1 cellular context compared by ENCODE assay signal in the genomic region with DNA sequence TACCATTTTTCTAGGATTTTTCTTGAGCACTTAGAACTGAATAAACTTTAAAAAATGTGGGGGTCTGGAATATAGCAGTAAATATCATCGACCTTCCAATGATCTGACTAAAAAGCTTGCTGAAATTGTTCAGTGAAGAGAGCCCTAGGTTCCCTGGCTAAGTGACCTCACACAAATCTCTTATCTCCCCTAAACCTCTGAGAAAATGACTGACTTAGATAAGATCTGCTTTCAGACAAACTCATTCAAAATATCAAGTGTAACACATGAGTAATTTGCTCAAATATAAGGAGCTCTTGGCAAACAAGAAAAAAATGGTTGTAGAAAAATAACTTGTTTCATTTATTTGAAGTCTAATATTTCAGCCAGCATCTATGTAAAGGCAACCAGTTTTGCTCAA.
A peak's percentile ranks its signal among the peaks of the same experiment; 100 is the strongest.
TF ChIP-seq lines count a peak whose summit lies in the region.

No MANE protein-coding gene starts in this region.

TF ChIP-seq in SK-N-SH, 30 proteins besides CTCF, POLR2A, EP300 and RAD21 (continued from another document):
- TF ChIP-seq TCF12 (IDR thresholded peaks at IDR 0.05) (peak; percentile 37), JUND (IDR thresholded peaks at IDR 0.05) (0 out of 2 replicates have a peak, but pooled peaks have one; percentile 31), TEAD4 (IDR thresholded peaks at IDR 0.05; ENCODE audit: borderline replicate concordance, insufficient read depth) (0 out of 2 replicates have a peak, but pooled peaks have one; percentile 12), MEF2A (IDR thresholded peaks at IDR 0.05; ENCODE audit: borderline replicate concordance, low read depth) (no peak), RCOR1 (IDR thresholded peaks at IDR 0.05; ENCODE audit: low read length) (no peak), SIN3A (IDR thresholded peaks at IDR 0.05; ENCODE audit: borderline replicate concordance, low read depth, low read length) (no peak), YY1 (IDR thresholded peaks at IDR 0.05; ENCODE audit: low read depth) (no peak), MAX (IDR thresholded peaks at IDR 0.05; ENCODE audit: low read depth) (no peak), IRF3 (IDR thresholded peaks at IDR 0.05; ENCODE audit: low read depth, low read length) (no peak), FOXJ3 (CRISPR knock-in tag; IDR thresholded peaks at IDR 0.05) (no peak), ZBTB33 (IDR thresholded peaks at IDR 0.05; ENCODE audit: borderline replicate concordance, low read depth) (no peak), POLR2AphosphoS5 (IDR thresholded peaks at IDR 0.05; ENCODE audit: low read depth, low read length) (no peak), FOXM1 (IDR thresholded peaks at IDR 0.05; ENCODE audit: low read depth) (no peak), GABPA (IDR thresholded peaks at IDR 0.05; ENCODE audit: low read depth) (no peak), TAF1 (IDR thresholded peaks at IDR 0.05; ENCODE audit: borderline replicate concordance, low read depth, low read length) (no peak), FOSL2 (IDR thresholded peaks at IDR 0.05; ENCODE audit: borderline replicate concordance, low read depth) (peak; percentile 12; the same call in 1 of the 2 replicates), EZH2phosphoT487 (IDR thresholded peaks at IDR 0.05; ENCODE audit: borderline replicate concordance, low read depth) (no peak), RXRA (IDR thresholded peaks at IDR 0.05; ENCODE audit: borderline replicate concordance, low read depth) (no peak), RFX5 (IDR thresholded peaks at IDR 0.05; ENCODE audit: low read length) (no peak), PBX3 (IDR thresholded peaks at IDR 0.05) (peak; percentile 48; the same call in 1 of the 2 replicates), NFIC (IDR thresholded peaks at IDR 0.05; ENCODE audit: borderline replicate concordance) (peak; percentile 10; the same call in 1 of the 2 replicates), GATA2 (CRISPR knock-in tag; IDR thresholded peaks at IDR 0.05) (peak; percentile 29; the same call in 1 of the 2 replicates)
- TF ChIP-seq, protein P1, sequence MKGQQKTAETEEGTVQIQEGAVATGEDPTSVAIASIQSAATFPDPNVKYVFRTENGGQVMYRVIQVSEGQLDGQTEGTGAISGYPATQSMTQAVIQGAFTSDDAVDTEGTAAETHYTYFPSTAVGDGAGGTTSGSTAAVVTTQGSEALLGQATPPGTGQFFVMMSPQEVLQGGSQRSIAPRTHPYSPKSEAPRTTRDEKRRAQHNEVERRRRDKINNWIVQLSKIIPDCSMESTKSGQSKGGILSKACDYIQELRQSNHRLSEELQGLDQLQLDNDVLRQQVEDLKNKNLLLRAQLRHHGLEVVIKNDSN (IDR thresholded peaks at IDR 0.05; ENCODE audit: borderline replicate concordance, low read depth) = no peak
